In genomic region chr1:3176820-3177219, GRCh38 we compare ENCODE assay signal across 30 cellular contexts.
"Had no signal": no experiment of that assay in that cellular context is flagged by ENCODE, and none has a peak within 500 bp of the region (broad histone marks: within the 10 kb centered on the region; RNA-seq: fewer than 3 reads in every experiment).

No MANE protein-coding gene starts in this region.

- ATAC-seq: activated naive CD4-positive, alpha-beta T cell treated with anti-CD3 and anti-CD28 coated beads, Interleukin-2, amount 50 U/mL, for 72 hours; activated naive CD8-positive, alpha-beta T cell treated with anti-CD3 and anti-CD28 coated beads, Interleukin-2, amount 50 U/mL, for 24 hours; activated T-cell treated with anti-CD3 and anti-CD28 coated beads, Interleukin-2, amount 50 U/mL, for 4 hours; activated T-cell treated with anti-CD3 and anti-CD28 coated beads, Interleukin-2, amount 50 U/mL, for 72 hours; activated T-helper 17 cell treated with anti-CD3 and anti-CD28 coated beads, Interleukin-2, amount 50 U/mL, for 72 hours; body of pancreas had no signal

- DNase-seq: activated effector memory CD4-positive, alpha-beta T cell treated with Interleukin-2 at 50 U/mL for 16 hours; activated gamma-delta T cell; activated gamma-delta T cell treated with Interleukin-2 at 50 U/mL for 16 hours; activated naive CD4-positive, alpha-beta T cell; activated naive CD4-positive, alpha-beta T cell treated with anti-CD3 and anti-CD28 coated beads for 36 hours; activated naive CD4-positive, alpha-beta T cell treated with anti-CD3 and anti-CD28 coated beads, Interleukin-2, amount 10 ng/mL, durations not matched to agents 7 days and 5 days; activated naive CD4-positive, alpha-beta T cell treated with anti-CD3 and anti-CD28 coated beads, Interleukin-2, amount 50 U/mL, for 16 hours; activated naive CD4-positive, alpha-beta T cell treated with Interleukin-2 at 50 U/mL for 16 hours; activated naive CD8-positive, alpha-beta T cell treated with anti-CD3 and anti-CD28 coated beads for 36 hours; activated naive CD8-positive, alpha-beta T cell treated with anti-CD3 and anti-CD28 coated beads, Interleukin-2, amount 10 ng/mL, durations not matched to agents 7 days and 5 days; activated naive CD8-positive, alpha-beta T cell treated with anti-CD3 and anti-CD28 coated beads, Interleukin-2, amount 50 U/mL, for 24 hours; activated T-cell treated with anti-CD3 and anti-CD28 coated beads, Interleukin-2, amount 50 U/mL, for 24 hours; activated T-cell treated with anti-CD3 and anti-CD28 coated beads, Interleukin-2, amount 50 U/mL, for 4 hours; activated T-cell treated with anti-CD3 and anti-CD28 coated beads, Interleukin-2, amount 50 U/mL, for 48 hours; activated T-cell treated with anti-CD3 and anti-CD28 coated beads, Interleukin-2, amount 50 U/mL, for 72 hours; adrenal gland; amniotic stem cell; amygdala; anterior cingulate cortex; aorta; body of pancreas; brain microvascular endothelial cell; caudate nucleus; central memory CD4-positive, alpha-beta T cell; cerebellar nuclear complex had no signal

- H3K27ac ChIP-seq: adrenal gland, body of pancreas, brain microvascular endothelial cell, breast epithelium, cardiac muscle cell had no signal

- H3K4me3 ChIP-seq: adrenal gland, ascending aorta, body of pancreas, breast epithelium, cardiac muscle cell had no signal

- H3K9me3 ChIP-seq: adrenal gland, ascending aorta, body of pancreas, breast epithelium had no signal

- H3K27me3 ChIP-seq: adrenal gland, ascending aorta, body of pancreas, brain microvascular endothelial cell, breast epithelium, cardiac muscle cell had no signal

- H3K36me3 ChIP-seq: adrenal gland, ascending aorta, brain microvascular endothelial cell, breast epithelium, cardiac muscle cell had no signal
